Comparison of ENCODE assay signal across 22 cellular contexts in genomic region chr7:45586748-45587520, GRCh38.
"Had no signal": no experiment of that assay in that cellular context is flagged by ENCODE, and none has a peak within 500 bp of the region (broad histone marks: within the 10 kb centered on the region; RNA-seq: fewer than 3 reads in every experiment).

No MANE protein-coding gene starts in this region.

- H3K4me1 Mint-ChIP-seq: activated CD4-positive, alpha-beta T cell treated with anti-CD3 and anti-CD28 coated beads for 36 hours; activated CD8-positive, alpha-beta memory T cell treated with anti-CD3 and anti-CD28 coated beads, Interleukin-2, amount 10 ng/mL, durations not matched to agents 7 days and 5 days; activated naive CD4-positive, alpha-beta T cell treated with anti-CD3 and anti-CD28 coated beads, Interleukin-2, amount 50 U/mL, for 24 hours; activated T-helper 17 cell treated with anti-CD3 and anti-CD28 coated beads, Interleukin-2, amount 50 U/mL, for 72 hours; T-cell had no signal

- H3K36me3 Mint-ChIP-seq: activated CD8-positive, alpha-beta memory T cell treated with anti-CD3 and anti-CD28 coated beads, Interleukin-2, amount 10 ng/mL, durations not matched to agents 7 days and 5 days; activated naive CD4-positive, alpha-beta T cell treated with anti-CD3 and anti-CD28 coated beads, Interleukin-2, amount 50 U/mL, for 24 hours; T-cell had no signal

- H3K9me3 Mint-ChIP-seq: activated naive CD4-positive, alpha-beta T cell treated with anti-CD3 and anti-CD28 coated beads, Interleukin-2, amount 50 U/mL, for 24 hours; activated T-cell treated with anti-CD3 and anti-CD28 coated beads, Interleukin-2, amount 50 U/mL, for 4 hours; activated T-helper 17 cell treated with anti-CD3 and anti-CD28 coated beads, Interleukin-2, amount 50 U/mL, for 72 hours; T-cell had no signal

- ATAC-seq: activated CD4-positive, alpha-beta T cell treated with anti-CD3 and anti-CD28 coated beads for 36 hours; activated CD8-positive, alpha-beta memory T cell treated with anti-CD3 and anti-CD28 coated beads, Interleukin-2, amount 10 ng/mL, durations not matched to agents 7 days and 5 days; activated T-cell treated with anti-CD3 and anti-CD28 coated beads, Interleukin-2, amount 50 U/mL, for 4 hours; activated T-helper 17 cell treated with anti-CD3 and anti-CD28 coated beads, Interleukin-2, amount 50 U/mL, for 72 hours; K562; Panc1; Right ventricle myocardium inferior; T-cell had no signal

- H3K27me3 Mint-ChIP-seq: activated CD8-positive, alpha-beta memory T cell treated with anti-CD3 and anti-CD28 coated beads, Interleukin-2, amount 10 ng/mL, durations not matched to agents 7 days and 5 days; activated naive CD4-positive, alpha-beta T cell treated with anti-CD3 and anti-CD28 coated beads, Interleukin-2, amount 50 U/mL, for 24 hours; activated T-helper 17 cell treated with anti-CD3 and anti-CD28 coated beads, Interleukin-2, amount 50 U/mL, for 72 hours; T-cell had no signal

- H3K27ac Mint-ChIP-seq: activated CD4-positive, alpha-beta T cell treated with anti-CD3 and anti-CD28 coated beads for 36 hours; activated CD8-positive, alpha-beta memory T cell treated with anti-CD3 and anti-CD28 coated beads, Interleukin-2, amount 10 ng/mL, durations not matched to agents 7 days and 5 days; activated naive CD4-positive, alpha-beta T cell treated with anti-CD3 and anti-CD28 coated beads, Interleukin-2, amount 50 U/mL, for 24 hours; activated T-helper 17 cell treated with anti-CD3 and anti-CD28 coated beads, Interleukin-2, amount 50 U/mL, for 72 hours; T-cell had no signal

- H3K4me3 Mint-ChIP-seq: activated CD4-positive, alpha-beta T cell treated with anti-CD3 and anti-CD28 coated beads for 36 hours; activated CD8-positive, alpha-beta memory T cell treated with anti-CD3 and anti-CD28 coated beads, Interleukin-2, amount 10 ng/mL, durations not matched to agents 7 days and 5 days; activated naive CD4-positive, alpha-beta T cell treated with anti-CD3 and anti-CD28 coated beads, Interleukin-2, amount 50 U/mL, for 24 hours; activated T-cell treated with anti-CD3 and anti-CD28 coated beads, Interleukin-2, amount 50 U/mL, for 4 hours; activated T-helper 17 cell treated with anti-CD3 and anti-CD28 coated beads, Interleukin-2, amount 50 U/mL, for 72 hours; T-cell had no signal

- DNase-seq: activated CD4-positive, alpha-beta T cell treated with anti-CD3 and anti-CD28 coated beads for 36 hours; activated CD4-positive, alpha-beta T cell treated with anti-CD3 and anti-CD28 coated beads, Interleukin-2, amount 50 U/mL, for 1 hour; activated CD8-positive, alpha-beta memory T cell treated with anti-CD3 and anti-CD28 coated beads, Interleukin-2, amount 10 ng/mL, durations not matched to agents 7 days and 5 days; activated T-cell treated with anti-CD3 and anti-CD28 coated beads, Interleukin-2, amount 50 U/mL, for 4 hours; Kasumi-1; NCI-H1105 treated with DMSO at 0.1 percent for 48 hours; NCI-H1436 treated with DMSO at 0.1 percent for 48 hours; NCI-H187; NCI-H2081; NCI-H510A treated with DMSO at 0.1 percent for 48 hours; NCI-H69; NK-92 treated with Interleukin-12 subunit alpha and Interleukin-12 subunit beta, amount 100 ng/mL, for 24 hours; OCI-M1; RPMI8226; T-cell; T-helper 2 cell; T1000 had no signal
